In the genomic region with DNA sequence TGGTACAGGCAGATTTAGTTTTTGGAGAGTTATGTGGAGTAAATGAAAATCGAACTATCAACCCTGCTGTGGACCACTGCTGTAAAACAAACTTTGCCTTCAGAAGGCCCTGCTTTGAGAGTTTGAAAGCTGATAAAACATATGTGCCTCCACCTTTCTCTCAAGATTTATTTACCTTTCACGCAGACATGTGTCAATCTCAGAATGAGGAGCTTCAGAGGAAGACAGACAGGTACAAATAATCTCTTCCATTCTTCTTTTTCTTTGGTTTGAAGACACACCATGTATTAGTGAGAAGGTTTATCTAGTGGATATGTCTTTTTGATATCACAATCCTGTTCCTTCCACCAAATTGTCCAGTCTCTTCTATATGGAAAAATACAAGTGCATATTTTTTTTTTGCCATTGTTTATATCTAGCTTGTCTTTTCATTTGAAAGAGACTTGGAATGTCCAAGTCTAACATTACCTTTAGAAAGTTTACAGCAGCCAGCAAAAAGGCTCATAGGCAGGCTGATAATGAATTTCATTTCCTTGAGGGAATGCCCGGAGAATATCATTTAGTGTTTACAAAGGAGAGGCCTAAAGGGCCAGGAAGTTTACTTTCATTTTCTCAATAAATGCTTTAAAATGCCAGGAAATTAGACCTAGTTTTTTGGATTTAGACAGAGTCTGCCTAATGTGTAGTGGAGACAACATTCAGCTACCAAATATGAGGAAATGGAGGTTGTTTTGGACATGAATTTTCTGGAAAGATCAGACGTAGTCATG, we compare ENCODE assay signal across 18 cellular contexts. TPM values are rescaled to one million over a fixed set of nuclear protein-coding genes. Genes with fewer than 3 reads are reported as not detected.
DNase-seq lines count a peak whose midpoint lies in the region; ATAC-seq and TF ChIP-seq lines count a peak whose summit lies in the region.
"Had no signal": no experiment of that assay in that cellular context is flagged by ENCODE, and none has a peak within 500 bp of the region (broad histone marks: within the 10 kb centered on the region; RNA-seq: fewer than 3 reads in every experiment).

No MANE protein-coding gene starts in this region.

- H3K9me3 ChIP-seq in OCI-LY1 (ENCODE audit: low read length) = no peaks in the 10 kb centered on the region
- no peaks in the 10 kb centered on the region for H3K9me3 ChIP-seq in colonic mucosa
- no peaks in the 10 kb centered on the region for H3K9me3 ChIP-seq in mucosa of descending colon
- H3K9me3 ChIP-seq: BLaER1 treated with 17β-estradiol and CSF1 and Interleukin-3, amounts not matched to agents 10 nM and 100 nM; Peyer's patch had no signal

- TF ChIP-seq CTCF in OCI-LY1 (IDR thresholded peaks at IDR 0.05; ENCODE audit: low read length) (no peak), colonic mucosa (IDR thresholded peaks at IDR 0.05) (no peak), mucosa of descending colon (IDR thresholded peaks at IDR 0.05) (no peak)

- H3K4me1 ChIP-seq in OCI-LY1 (ENCODE audit: insufficient read depth, low read length, severe bottlenecking) = peaks cover 21% of the 10 kb centered on the region
- H3K4me1 ChIP-seq in colonic mucosa = no peaks in the 10 kb centered on the region
- H3K4me1 ChIP-seq in mucosa of descending colon (ENCODE audit: low read depth) = no peaks in the 10 kb centered on the region
- H3K4me1 ChIP-seq: Peyer's patch had no signal

- intact Hi-C loops in colonic mucosa (cut with DNase I) = no loop called here
- intact Hi-C loops in mucosa of descending colon (cut with DNase I, micrococcal nuclease) = no loop called here

- H3K27me3 ChIP-seq in OCI-LY1 (ENCODE audit: insufficient read depth, low read length) (no peaks in the 10 kb centered on the region), colonic mucosa (no peaks in the 10 kb centered on the region)
- H3K27me3 ChIP-seq: BLaER1 treated with 17β-estradiol and CSF1 and Interleukin-3, amounts not matched to agents 10 nM and 100 nM; Peyer's patch had no signal

- H4K20me1 ChIP-seq in OCI-LY1 (ENCODE audit: insufficient read depth, low read length) = no peaks in the 10 kb centered on the region
- H4K20me1 ChIP-seq: BLaER1 treated with 17β-estradiol and CSF1 and Interleukin-3, amounts not matched to agents 10 nM and 100 nM had no signal

- no peaks in the 10 kb centered on the region for H3K36me3 ChIP-seq in OCI-LY1 (ENCODE audit: insufficient read depth, low read length)
- no peaks in the 10 kb centered on the region for H3K36me3 ChIP-seq in colonic mucosa
- no peaks in the 10 kb centered on the region for H3K36me3 ChIP-seq in mucosa of descending colon (ENCODE audit: low read depth)
- H3K36me3 ChIP-seq: BLaER1 treated with 17β-estradiol and CSF1 and Interleukin-3, amounts not matched to agents 10 nM and 100 nM; Peyer's patch had no signal

- H3K4me3 ChIP-seq in OCI-LY1 (ENCODE audit: low read depth, low read length, poor library complexity, severe bottlenecking) (no peak overlapping the region), colonic mucosa (no peak overlapping the region), mucosa of descending colon (no peak overlapping the region)
- H3K4me3 ChIP-seq: BLaER1 treated with 17β-estradiol and CSF1 and Interleukin-3, amounts not matched to agents 10 nM and 100 nM had no signal

- H3K9me2 ChIP-seq in OCI-LY1 (ENCODE audit: low read depth, low read length) = no peaks in the 10 kb centered on the region

- no peak overlapping the region for H3K9ac ChIP-seq in OCI-LY1 (ENCODE audit: low read length)
- peak overlapping the region in 1 of 2 donors; percentile 9 for H3K9ac ChIP-seq in colonic mucosa (ENCODE audit: low read depth in 2 of 2, low read length in 2 of 2)
- H3K9ac ChIP-seq: BLaER1 treated with 17β-estradiol and CSF1 and Interleukin-3, amounts not matched to agents 10 nM and 100 nM had no signal

- H3F3A ChIP-seq in OCI-LY1 (ENCODE audit: insufficient read depth, low read length) = no peaks in the 10 kb centered on the region

- no peak overlapping the region for H3K4me2 ChIP-seq in OCI-LY1 (ENCODE audit: low read length)
- H3K4me2 ChIP-seq: BLaER1 treated with 17β-estradiol and CSF1 and Interleukin-3, amounts not matched to agents 10 nM and 100 nM had no signal

- peak; percentile 79 for ATAC-seq in mucosa of descending colon
- no peak for ATAC-seq in GM21717 (IDR thresholded peaks at IDR 0.05; ENCODE audit: unreplicated experiment)

- H3K27ac ChIP-seq in OCI-LY1 (ENCODE audit: low read depth, low read length, poor library complexity, severe bottlenecking) = no peak overlapping the region
- peak overlapping the region; percentile 19 for H3K27ac ChIP-seq in colonic mucosa
- H3K27ac ChIP-seq: BLaER1 treated with 17β-estradiol and CSF1 and Interleukin-3, amounts not matched to agents 10 nM and 100 nM; Peyer's patch had no signal

- H2AFZ ChIP-seq in OCI-LY1 (ENCODE audit: low read length) = peak overlapping the region; percentile 22; the same call in 1 of the 2 replicates

- DNase-seq in DMS53 treated with DMSO at 0.1 percent for 48 hours (lab: John Stamatoyannopoulos, UW; ENCODE audit: unreplicated experiment) (peak; percentile 32), colonic mucosa (no peak), mucosa of descending colon (no peak), activated T-cell treated with anti-CD3 and anti-CD28 coated beads for 4 hours (no peak)
- no peak for DNase-seq in activated CD4-positive, alpha-beta T cell treated with anti-CD3 and anti-CD28 coated beads, Interleukin-2, amount 50 U/mL, for 4 hours
- DNase-seq in stimulated activated CD4-positive, alpha-beta T cell treated with anti-CD3 and anti-CD28 coated beads, Interleukin-1b, Interleukin-23, amount 100 ng/mL, for 48 hours = no peak
- DNase-seq: activated CD4-positive, alpha-beta memory T cell treated with anti-CD3 and anti-CD28 coated beads, Interleukin-2, amount 10 ng/mL, durations not matched to agents 7 days and 5 days; activated gamma-delta T cell treated with Interleukin-2 at 50 U/mL for 16 hours; caudate nucleus; GF-D8; Peyer's patch; stimulated activated CD4-positive, alpha-beta T cell treated with anti-CD3 and anti-CD28 coated beads, Interleukin-4, amount 100 ng/mL, for 24 hours; stimulated activated naive CD4-positive, alpha-beta T cell; T-helper 2 cell had no signal

- H3K79me2 ChIP-seq in OCI-LY1 (ENCODE audit: insufficient read depth, low read length) = no peaks in the 10 kb centered on the region

RNA-seq across cellular contexts. Expression of a gene that starts 18.6 kb away (rescaled TPM):
- total RNA-seq in colonic mucosa (under 1 TPM in 1 of 2 donors, not detected in 1; 0.27 TPM), mucosa of descending colon (not detected)
- total RNA-seq: activated CD4-positive, alpha-beta memory T cell treated with anti-CD3 and anti-CD28 coated beads, Interleukin-2, amount 10 ng/mL, durations not matched to agents 7 days and 5 days; mononuclear cell; Peyer's patch had no signal
